In genomic region chr16:88531346-88531745, GRCh38 we compare ENCODE assay signal across 25 cellular contexts. TPM values are rescaled to one million over a fixed set of nuclear protein-coding genes. Genes with fewer than 3 reads are reported as not detected.
A peak's percentile ranks its signal among the peaks of the same experiment; 100 is the strongest.
DNase-seq lines count a peak whose midpoint lies in the region; ATAC-seq, FAIRE-seq and TF ChIP-seq lines count a peak whose summit lies in the region.
"Had no signal": no experiment of that assay in that cellular context is flagged by ENCODE, and none has a peak within 500 bp of the region (broad histone marks: within the 10 kb centered on the region; RNA-seq: fewer than 3 reads in every experiment).

No MANE protein-coding gene starts in this region.

- H3K4me2 ChIP-seq in HepG2 (ENCODE audit: low read depth, low read length) = no peak overlapping the region
- H3K4me2 ChIP-seq in OCI-LY7 (ENCODE audit: low read length) = no peak overlapping the region

- FAIRE-seq in HepG2 (lab: Jason Lieb, UNC) = no peak
- FAIRE-seq: H54 had no signal

- H3K9me2 ChIP-seq in OCI-LY7 (ENCODE audit: insufficient read depth, low read length) = no peaks in the 10 kb centered on the region

- no peak overlapping the region for H3K4me3 Mint-ChIP-seq in activated T-cell treated with anti-CD3 and anti-CD28 coated beads, Interleukin-2, amount 50 U/mL, for 72 hours
- peak overlapping the region; percentile 67 for H3K4me3 Mint-ChIP-seq in type B pancreatic cell
- no peak overlapping the region for H3K4me3 Mint-ChIP-seq in progenitor cell of endocrine pancreas (ENCODE audit: low read depth)
- H3K4me3 Mint-ChIP-seq: HFFc6 had no signal

- no peak overlapping the region for H3K27ac Mint-ChIP-seq in activated T-cell treated with anti-CD3 and anti-CD28 coated beads, Interleukin-2, amount 50 U/mL, for 72 hours
- H3K27ac Mint-ChIP-seq in type B pancreatic cell = peak overlapping the region; percentile 51
- H3K27ac Mint-ChIP-seq in progenitor cell of endocrine pancreas = no peak overlapping the region
- H3K27ac Mint-ChIP-seq: HFFc6 had no signal

- BruUV-seq in HepG2 (replicated peaks; lab: Mats Ljungman, UMichigan) (no TSS peak), OCI-LY7 (replicated peaks; lab: Mats Ljungman, UMichigan) (no TSS peak)

- H3K9me3 Mint-ChIP-seq in activated T-cell treated with anti-CD3 and anti-CD28 coated beads, Interleukin-2, amount 50 U/mL, for 72 hours = no peaks in the 10 kb centered on the region
- H3K9me3 Mint-ChIP-seq in type B pancreatic cell (no peaks in the 10 kb centered on the region), progenitor cell of endocrine pancreas (ENCODE audit: low read depth) (no peaks in the 10 kb centered on the region)
- H3K9me3 Mint-ChIP-seq: HFFc6, IgD-negative memory B cell had no signal

- no peaks in the 10 kb centered on the region for H3K27me3 ChIP-seq in NT2/D1 (ENCODE audit: insufficient read depth, insufficient read length)
- H3K27me3 ChIP-seq in HepG2 (ENCODE audit: control insufficient read depth in 1 of 2, insufficient read depth in 2 of 2, low read length in 2 of 2) = no peaks in the 10 kb centered on the region
- H3K27me3 ChIP-seq: MG63 had no signal

- H3K79me2 ChIP-seq in HepG2 (ENCODE audit: insufficient read depth, low read length) (no peaks in the 10 kb centered on the region), OCI-LY7 (ENCODE audit: insufficient read depth, low read depth, low read length) (no peaks in the 10 kb centered on the region)

- peak; percentile 25 for DNase-seq in activated T-cell treated with anti-CD3 and anti-CD28 coated beads, Interleukin-2, amount 50 U/mL, for 1 hour
- no peak for DNase-seq in activated T-cell treated with anti-CD3 and anti-CD28 coated beads, Interleukin-2, amount 50 U/mL, for 72 hours
- DNase-seq in NT2/D1 (ENCODE audit: low read depth, low spot score) = no peak
- DNase-seq in HepG2 (ENCODE audit: low spot score) = no peak
- DNase-seq in type B pancreatic cell (ENCODE audit: extremely low spot score, unreplicated experiment) = no peak
- DNase-seq in progenitor cell of endocrine pancreas (ENCODE audit: low spot score, unreplicated experiment) = no peak
- no peak for DNase-seq in activated CD4-positive, alpha-beta T cell treated with anti-CD3 and anti-CD28 coated beads, Interleukin-2, amount 50 U/mL, for 1 hour
- no peak for DNase-seq in OCI-LY7 (ENCODE audit: low spot score)
- DNase-seq: 8988T; CD4-positive, CD25-positive, alpha-beta regulatory T cell; DMS153; GDM1; HFFc6; Kasumi-1; MG63; NCI-H1092 treated with DMSO at 0.1 percent for 48 hours; NCI-H146; NCI-H2029 treated with DMSO at 0.1 percent for 48 hours; NCI-H2171; NCI-H446 treated with DMSO at 0.1 percent for 48 hours; NCI-H69; NK-92 treated with Interleukin-12 subunit alpha and Interleukin-12 subunit beta, amount 100 ng/mL, for 24 hours; SHP77 treated with DMSO at 0.1 percent for 48 hours had no signal

- no peaks in the 10 kb centered on the region for H3K9me3 ChIP-seq in NT2/D1 (ENCODE audit: insufficient read depth, low read length)
- H3K9me3 ChIP-seq in HepG2 (ENCODE audit: low read length) = no peaks in the 10 kb centered on the region
- no peaks in the 10 kb centered on the region for H3K9me3 ChIP-seq in OCI-LY7 (ENCODE audit: low read length)
- H3K9me3 ChIP-seq: MG63 had no signal

- CTCF ChIA-PET in HepG2 (lab: Yijun Ruan, JAX; ENCODE audit: low intra/inter-chr PET ratio, low total read pairs) (no interaction called here), OCI-LY7 (lab: Charles Lee; ENCODE audit: unreplicated experiment) (no interaction called here)

- TF ChIP-seq CTCF in HepG2 (CRISPR knock-in tag; IDR thresholded peaks at IDR 0.05) (no peak), type B pancreatic cell (conservative IDR thresholded peaks at IDR 0.05) (no peak), progenitor cell of endocrine pancreas (IDR thresholded peaks at IDR 0.05; ENCODE audit: unreplicated experiment) (no peak), OCI-LY7 (conservative IDR thresholded peaks at IDR 0.05; ENCODE audit: low read length) (no peak)

- H3K4me3 ChIP-seq in NT2/D1 (ENCODE audit: insufficient read length, low read depth) (no peak overlapping the region), HepG2 (replicated peaks in 1 of 3; ENCODE audit: insufficient read depth in 1 of 3, low read depth in 2 of 3, low read length in 3 of 3) (no peak overlapping the region), OCI-LY7 (ENCODE audit: low read depth, low read length, poor library complexity, severe bottlenecking) (no peak overlapping the region)
- H3K4me3 ChIP-seq: MG63 had no signal

- H3K27ac ChIP-seq in HepG2 (ENCODE audit: extremely low read length, insufficient read depth, low read length) = no peak overlapping the region
- H3K27ac ChIP-seq in OCI-LY7 (ENCODE audit: low read depth, low read length, poor library complexity, severe bottlenecking) = no peak overlapping the region

- H3K4me1 ChIP-seq in NT2/D1 (ENCODE audit: insufficient read depth, insufficient read length) = peaks cover 34% of the 10 kb centered on the region
- peaks cover 19% of the 10 kb centered on the region for H3K4me1 ChIP-seq in HepG2 (ENCODE audit: insufficient read depth, low read length)
- H3K4me1 ChIP-seq in OCI-LY7 (ENCODE audit: insufficient read depth, low read length, poor library complexity, severe bottlenecking) = peaks cover 10% of the 10 kb centered on the region

- H3K4me1 Mint-ChIP-seq in activated T-cell treated with anti-CD3 and anti-CD28 coated beads, Interleukin-2, amount 50 U/mL, for 72 hours (ENCODE audit: low read depth) = peaks cover 13% of the 10 kb centered on the region
- H3K4me1 Mint-ChIP-seq in type B pancreatic cell (ENCODE audit: unreplicated experiment) (peaks cover 19% of the 10 kb centered on the region), progenitor cell of endocrine pancreas (ENCODE audit: low read depth) (peaks cover 13% of the 10 kb centered on the region)

- H3K36me3 Mint-ChIP-seq in activated T-cell treated with anti-CD3 and anti-CD28 coated beads, Interleukin-2, amount 50 U/mL, for 72 hours (ENCODE audit: insufficient read depth in 2 of 2) = no peaks in the 10 kb centered on the region
- H3K36me3 Mint-ChIP-seq in type B pancreatic cell = no peaks in the 10 kb centered on the region
- peaks cover 35% of the 10 kb centered on the region for H3K36me3 Mint-ChIP-seq in progenitor cell of endocrine pancreas (ENCODE audit: insufficient read depth)
- H3K36me3 Mint-ChIP-seq: CD4-positive, CD25-positive, alpha-beta regulatory T cell had no signal

- H2AFZ ChIP-seq in HepG2 (ENCODE audit: low read length) (no peak overlapping the region), OCI-LY7 (ENCODE audit: low read length) (no peak overlapping the region)

- WGBS in HepG2 (ENCODE audit: low lambda C conversion rate) = 95% methylated on average over 10 of the region's 12 CpGs

- TF ChIP-seq POLR2A in HepG2 (IDR thresholded peaks at IDR 0.05; ENCODE audit: insufficient read depth in 1 of 2, low read depth in 2 of 2, low read length in 2 of 2) = peak in 1 of 2 experiments; percentile 3; a peak in 1 of 4 replicates

- TF ChIP-seq EP300 in HepG2 (IDR thresholded peaks at IDR 0.05; ENCODE audit: low read depth in 2 of 2, low read length in 2 of 2) (no peak), HepG2 (CRISPR knock-in tag; IDR thresholded peaks at IDR 0.05; ENCODE audit: borderline replicate concordance) (no peak)

- in situ Hi-C loops in HepG2 (cut with HindIII; ENCODE audit: extremely low pct_ligation_motif_present, low pct_unique_long_range_greater_than_20kb) = no loop called here

- H3K36me3 ChIP-seq in NT2/D1 (ENCODE audit: insufficient read depth, insufficient read length, low read length) (peaks cover 45% of the 10 kb centered on the region), HepG2 (replicated peaks in 1 of 2; ENCODE audit: control insufficient read depth in 1 of 2, insufficient read depth in 2 of 2, low read length in 2 of 2) (peaks cover 25 to 31% of the 10 kb centered on the region in 2 experiments; a peak in 4 of 5 replicates), OCI-LY7 (ENCODE audit: insufficient read depth, low read length) (0 out of 2 replicates have a peak, but pooled peaks cover 3% of the 10 kb centered on the region)
- H3K36me3 ChIP-seq: MG63 had no signal

- ATAC-seq in activated T-cell treated with anti-CD3 and anti-CD28 coated beads, Interleukin-2, amount 50 U/mL, for 72 hours (replicated peaks in 1 of 2) = no peak
- ATAC-seq in HepG2 = no peak

- POLR2A ChIA-PET in HepG2 (lab: Yijun Ruan, JAX) (no interaction called here), OCI-LY7 (lab: Charles Lee) (no interaction called here)

- H3K9ac ChIP-seq in NT2/D1 (ENCODE audit: insufficient read length, low read depth) (peak overlapping the region; percentile 42), HepG2 (ENCODE audit: insufficient read depth, low read depth, low read length) (no peak overlapping the region)

- H4K20me1 ChIP-seq in HepG2 (ENCODE audit: insufficient read depth, low read length) (no peaks in the 10 kb centered on the region; the same call in 1 of the 2 replicates), OCI-LY7 (ENCODE audit: insufficient read depth, low read length) (no peaks in the 10 kb centered on the region)

- H3K27me3 Mint-ChIP-seq in activated T-cell treated with anti-CD3 and anti-CD28 coated beads, Interleukin-2, amount 50 U/mL, for 72 hours (ENCODE audit: low read depth) = no peaks in the 10 kb centered on the region
- H3K27me3 Mint-ChIP-seq in type B pancreatic cell (no peaks in the 10 kb centered on the region), progenitor cell of endocrine pancreas (no peaks in the 10 kb centered on the region)
- H3K27me3 Mint-ChIP-seq: CD4-positive, CD25-positive, alpha-beta regulatory T cell; IgD-negative memory B cell had no signal

- no peak for TF ChIP-seq RAD21 in HepG2 (CRISPR knock-in tag; IDR thresholded peaks at IDR 0.05)

- intact Hi-C loops in HepG2 (cut with micrococcal nuclease; ENCODE audit: unreplicated experiment) = no loop called here
- intact Hi-C loops in OCI-LY7 (cut with micrococcal nuclease; ENCODE audit: unreplicated experiment) = no loop called here

RNA-seq across cellular contexts. Expression of gene ZC3H18, which starts 38.9 kb away (rescaled TPM):
- total RNA-seq in activated T-cell treated with anti-CD3 and anti-CD28 coated beads, Interleukin-2, amount 50 U/mL, for 72 hours = 10 to 100 TPM; 88.7 to 99.0 TPM
- 19.7 and 27.4 TPM in 2 replicates for total RNA-seq in HepG2 (2016; rRNA removed; fragmentation: Illumina TruSeq; extraction: Trizol)
- total RNA-seq in HepG2 (2016; cell fraction: cytosol; rRNA removed; fragmentation: Illumina TruSeq; extraction: Trizol; ENCODE audit: low read depth) = 19.4 and 24.7 TPM in 2 replicates
- total RNA-seq in HepG2 (2016; cell fraction: insoluble cytoplasmic fraction; rRNA removed; fragmentation: Illumina TruSeq; extraction: Trizol) = 14.3 and 27.1 TPM in 2 replicates
- 13.2 and 13.7 TPM in 2 replicates for total RNA-seq in HepG2 (2016; cell fraction: membrane; rRNA removed; fragmentation: Illumina TruSeq; extraction: Trizol)
- total RNA-seq in HepG2 (2016; cell fraction: nucleus; rRNA removed; fragmentation: Illumina TruSeq; extraction: Trizol) = 23.0 and 25.0 TPM in 2 replicates
- 11.2 and 12.7 TPM in 2 replicates for polyA plus RNA-seq in HepG2 (2011; rRNA removed)
- 5.1 and 6.6 TPM in 2 replicates for polyA plus RNA-seq in HepG2 (2011; cell fraction: cytosol; rRNA removed)
- polyA plus RNA-seq in HepG2 (2011; cell fraction: nucleus; rRNA removed) = 52.8 and 62.1 TPM in 2 replicates
- polyA plus RNA-seq in HepG2 (2012) = 25.6 and 26.4 TPM in 2 replicates
- polyA plus RNA-seq in HepG2 (2016; cell fraction: cytosol; fragmentation: Illumina TruSeq; extraction: Trizol; ENCODE audit: low read depth) = 2.5 and 2.8 TPM in 2 replicates
- polyA plus RNA-seq in HepG2 (2016; cell fraction: insoluble cytoplasmic fraction; fragmentation: Illumina TruSeq; extraction: Trizol; ENCODE audit: low read depth) = 25.5 and 39.1 TPM in 2 replicates
- 6.0 and 7.1 TPM in 2 replicates for polyA plus RNA-seq in HepG2 (2016; cell fraction: membrane; fragmentation: Illumina TruSeq; extraction: Trizol; ENCODE audit: low read depth)
- polyA plus RNA-seq in HepG2 (2016; cell fraction: nucleus; fragmentation: Illumina TruSeq; extraction: Trizol; ENCODE audit: insufficient read depth, low read depth) = 81.5 and 103 TPM in 2 replicates
- polyA minus RNA-seq in HepG2 (2011; rRNA and poly(A)+ RNA removed; ENCODE audit: low replicate concordance) = 8.7 and 11.6 TPM in 2 replicates
- polyA minus RNA-seq in HepG2 (2011; cell fraction: cytosol; rRNA and poly(A)+ RNA removed) = 9.7 and 11.0 TPM in 2 replicates
- polyA minus RNA-seq in HepG2 (2011; cell fraction: nucleus; rRNA and poly(A)+ RNA removed) = 21.3 and 25.5 TPM in 2 replicates
- 56.5 and 70.2 TPM in 2 replicates for total RNA-seq in type B pancreatic cell (ENCODE audit: low replicate concordance)
- 67.5 and 70.7 TPM in 2 replicates for total RNA-seq in progenitor cell of endocrine pancreas
- 22.2 and 26.6 TPM in 2 replicates for total RNA-seq in OCI-LY7 (2014; rRNA removed; shearing (Covaris generic))
- total RNA-seq in OCI-LY7 (2022) = 72.1 and 79.0 TPM in 2 replicates
